Comparison of ENCODE assay signal across 20 cellular contexts in the genomic region with DNA sequence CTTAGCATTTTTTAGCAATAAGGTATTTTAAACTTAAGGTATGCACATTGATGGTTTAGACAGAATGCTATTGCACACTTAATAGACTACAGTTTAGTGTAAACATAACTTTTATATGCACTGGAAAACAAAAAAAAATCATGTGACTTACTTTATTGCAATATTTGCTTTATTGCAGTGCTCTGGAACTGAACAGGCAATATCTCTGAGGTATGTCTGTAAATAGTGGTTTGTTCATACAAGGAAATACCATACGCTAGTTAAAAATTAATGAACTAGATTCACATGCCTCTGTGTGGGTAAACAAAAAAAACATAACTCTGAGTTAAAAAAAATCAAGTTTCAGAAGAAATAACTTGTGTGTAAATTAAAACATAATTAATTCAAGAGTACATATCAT.
DNase-seq lines count a peak whose midpoint lies in the region; ATAC-seq, FAIRE-seq and TF ChIP-seq lines count a peak whose summit lies in the region.
"Had no signal": no experiment of that assay in that cellular context is flagged by ENCODE, and none has a peak within 500 bp of the region (broad histone marks: within the 10 kb centered on the region; RNA-seq: fewer than 3 reads in every experiment).

No MANE protein-coding gene starts in this region.

- no peaks in the 10 kb centered on the region for H3K36me3 ChIP-seq in mucosa of descending colon (ENCODE audit: low read depth)
- H3K36me3 ChIP-seq in suprapubic skin, result no peaks in the 10 kb centered on the region
- H3K36me3 ChIP-seq: BE2C had no signal

- H3K27me3 ChIP-seq in suprapubic skin, result no peaks in the 10 kb centered on the region
- H3K27me3 ChIP-seq: BE2C had no signal

- H3K27ac ChIP-seq in suprapubic skin, result no peak overlapping the region
- H3K27ac ChIP-seq: GM23248 had no signal

- H3K4me3 ChIP-seq in LNCaP clone FGC (ENCODE audit: low read depth, low read length), result no peak overlapping the region
- no peak overlapping the region for H3K4me3 ChIP-seq in mucosa of descending colon
- no peak overlapping the region for H3K4me3 ChIP-seq in suprapubic skin
- H3K4me3 ChIP-seq: GM12878, GM23248 had no signal

- intact Hi-C loops in mucosa of descending colon (cut with DNase I, micrococcal nuclease), result no loop called here

- FAIRE-seq in colon (lab: Jason Lieb, UNC) (peak; percentile 89), urothelium cell line (lab: Jason Lieb, UNC) (no peak)
- FAIRE-seq: GM12878 had no signal

- WGBS in suprapubic skin, result 49% methylated on average over 1 of the region's 1 CpG

- no peak for TF ChIP-seq EP300 in suprapubic skin (IDR thresholded peaks at IDR 0.05)

- H3K4me1 ChIP-seq in mucosa of descending colon (ENCODE audit: low read depth) (peaks cover 6% of the 10 kb centered on the region), suprapubic skin (no peaks in the 10 kb centered on the region)
- H3K4me1 ChIP-seq: BE2C had no signal

- DNase-seq in LNCaP clone FGC (ENCODE audit: low read depth) (peak; percentile 88), mucosa of descending colon (no peak), urothelium cell line (ENCODE audit: low spot score) (no peak), suprapubic skin (ENCODE audit: low spot score in 2 of 2) (no peak)
- DNase-seq: ACHN; BE2C; C1 segment of cervical spinal cord; CD4-positive, CD25-positive, alpha-beta regulatory T cell; CD8-positive, alpha-beta memory T cell; COR-L47; DMS 273 treated with DMSO at 0.1 percent for 48 hours; DMS53; DND-41; EL; GM23248; HCEC 1CT had no signal

- H3K9me3 ChIP-seq in mucosa of descending colon (no peaks in the 10 kb centered on the region), suprapubic skin (no peaks in the 10 kb centered on the region)
- H3K9me3 ChIP-seq: BE2C had no signal

- ATAC-seq in mucosa of descending colon, result peak; percentile 82
- no peak for ATAC-seq in GM21390 (IDR thresholded peaks at IDR 0.05; ENCODE audit: unreplicated experiment)
- no peak for ATAC-seq in GM21737 (IDR thresholded peaks at IDR 0.05; ENCODE audit: unreplicated experiment)
- ATAC-seq: GM12878 had no signal

- TF ChIP-seq POLR2A in suprapubic skin (IDR thresholded peaks at IDR 0.05), result no peak

- TF ChIP-seq CTCF in LNCaP clone FGC (IDR thresholded peaks at IDR 0.05; ENCODE audit: control insufficient read depth, extremely low read depth, insufficient read depth) (no peak), mucosa of descending colon (IDR thresholded peaks at IDR 0.05) (no peak), suprapubic skin (IDR thresholded peaks at IDR 0.05) (no peak)
